ENCODE assay signal across 14 cellular contexts in genomic region chr7:127337581-127337980, GRCh38. TPM values are rescaled to one million over a fixed set of nuclear protein-coding genes. Genes with fewer than 3 reads are reported as not detected.
DNase-seq lines count a peak whose midpoint lies in the region; ATAC-seq and TF ChIP-seq lines count a peak whose summit lies in the region.
"Had no signal": no experiment of that assay in that cellular context is flagged by ENCODE, and none has a peak within 500 bp of the region (broad histone marks: within the 10 kb centered on the region; RNA-seq: fewer than 3 reads in every experiment).

No MANE protein-coding gene starts in this region.

- no peaks in the 10 kb centered on the region for H3K36me3 ChIP-seq in colonic mucosa
- no peaks in the 10 kb centered on the region for H3K36me3 ChIP-seq in left ventricle myocardium inferior
- H3K36me3 ChIP-seq in mucosa of descending colon (ENCODE audit: low read depth) = no peaks in the 10 kb centered on the region
- H3K36me3 ChIP-seq: BLaER1 treated with 17β-estradiol and CSF1 and Interleukin-3, amounts not matched to agents 10 nM and 100 nM had no signal

- H3K27me3 Mint-ChIP-seq in activated CD4-positive, alpha-beta T cell treated with anti-CD3 and anti-CD28 coated beads for 36 hours = peaks cover 20% of the 10 kb centered on the region

- H3K4me3 ChIP-seq in colonic mucosa (no peak overlapping the region), left ventricle myocardium inferior (no peak overlapping the region), mucosa of descending colon (no peak overlapping the region)
- H3K4me3 ChIP-seq: BLaER1 treated with 17β-estradiol and CSF1 and Interleukin-3, amounts not matched to agents 10 nM and 100 nM; GM23338 had no signal

- no peaks in the 10 kb centered on the region for H3K4me1 ChIP-seq in colonic mucosa
- H3K4me1 ChIP-seq in left ventricle myocardium inferior = peaks cover 14% of the 10 kb centered on the region
- no peaks in the 10 kb centered on the region for H3K4me1 ChIP-seq in mucosa of descending colon (ENCODE audit: low read depth)
- H3K4me1 ChIP-seq: BLaER1 treated with 17β-estradiol and CSF1 and Interleukin-3, amounts not matched to agents 10 nM and 100 nM had no signal

- H3K9me3 ChIP-seq in colonic mucosa = no peaks in the 10 kb centered on the region
- H3K9me3 ChIP-seq in left ventricle myocardium inferior (replicated peaks) = peaks cover 2% of the 10 kb centered on the region
- no peaks in the 10 kb centered on the region for H3K9me3 ChIP-seq in mucosa of descending colon

- CTCF ChIA-PET in activated CD4-positive, alpha-beta T cell treated with anti-CD3 and anti-CD28 coated beads for 36 hours (lab: Charles Lee) = interaction anchor here (1.0 kb wide), 1 partner anchor 22 kb away, joined by 3 read pairs; no protein-coding TSS in a partner anchor

- ATAC-seq in mucosa of descending colon = peak; percentile 97
- ATAC-seq in activated CD4-positive, alpha-beta T cell treated with anti-CD3 and anti-CD28 coated beads for 36 hours = no peak
- ATAC-seq: GM23338 had no signal

- POLR2A ChIA-PET in activated CD4-positive, alpha-beta T cell treated with anti-CD3 and anti-CD28 coated beads for 36 hours (lab: Charles Lee) = no interaction called here

- intact Hi-C loops in colonic mucosa (cut with DNase I) (no loop called here), left ventricle myocardium inferior (cut with micrococcal nuclease) (no loop called here), mucosa of descending colon (cut with DNase I, micrococcal nuclease) (no loop called here)
- intact Hi-C loops in activated CD4-positive, alpha-beta T cell treated with anti-CD3 and anti-CD28 coated beads for 36 hours (cut with DNase I, micrococcal nuclease) = no loop called here

- no peak overlapping the region for H3K4me3 Mint-ChIP-seq in activated CD4-positive, alpha-beta T cell treated with anti-CD3 and anti-CD28 coated beads for 36 hours
- H3K4me3 Mint-ChIP-seq: B cell; CD4-positive, CD25-positive, alpha-beta regulatory T cell; GM23338 had no signal

- no peaks in the 10 kb centered on the region for H3K4me1 Mint-ChIP-seq in activated CD4-positive, alpha-beta T cell treated with anti-CD3 and anti-CD28 coated beads for 36 hours
- H3K4me1 Mint-ChIP-seq: B cell; CD4-positive, CD25-positive, alpha-beta regulatory T cell; GM23338 had no signal

- H3K27me3 ChIP-seq in colonic mucosa (no peaks in the 10 kb centered on the region), left ventricle myocardium inferior (ENCODE audit: low read depth) (no peaks in the 10 kb centered on the region)
- H3K27me3 ChIP-seq: BLaER1 treated with 17β-estradiol and CSF1 and Interleukin-3, amounts not matched to agents 10 nM and 100 nM had no signal

- H3K9ac ChIP-seq in colonic mucosa (ENCODE audit: low read depth in 2 of 2, low read length in 2 of 2) = no peak overlapping the region
- H3K9ac ChIP-seq: BLaER1 treated with 17β-estradiol and CSF1 and Interleukin-3, amounts not matched to agents 10 nM and 100 nM had no signal

- H3K27ac ChIP-seq in colonic mucosa (no peak overlapping the region), left ventricle myocardium inferior (replicated peaks) (peak overlapping the region; percentile 40)
- H3K27ac ChIP-seq: BLaER1 treated with 17β-estradiol and CSF1 and Interleukin-3, amounts not matched to agents 10 nM and 100 nM had no signal

- no peaks in the 10 kb centered on the region for H3K36me3 Mint-ChIP-seq in activated CD4-positive, alpha-beta T cell treated with anti-CD3 and anti-CD28 coated beads for 36 hours (ENCODE audit: low read depth)
- H3K36me3 Mint-ChIP-seq: CD4-positive, CD25-positive, alpha-beta regulatory T cell had no signal

- peak; percentile 36 for DNase-seq in LoVo (ENCODE audit: low spot score)
- peak; percentile 62 for DNase-seq in colonic mucosa
- DNase-seq in left ventricle myocardium inferior = peak; percentile 22
- peak; percentile 67 to 79 (median 76) for DNase-seq in mucosa of descending colon
- DNase-seq in activated CD4-positive, CD25-positive, alpha-beta regulatory T cell (lab: John Stamatoyannopoulos, UW) = no peak
- no peak for DNase-seq in activated CD4-positive, alpha-beta T cell treated with anti-CD3 and anti-CD28 coated beads for 36 hours
- no peak for DNase-seq in DMS153 (lab: John Stamatoyannopoulos, UW)
- DNase-seq: CD4-positive, CD25-positive, alpha-beta regulatory T cell; DMS79 treated with DMSO at 0.1 percent for 48 hours; GF-D8; HCEC 1CT had no signal

- no peak overlapping the region for H3K27ac Mint-ChIP-seq in activated CD4-positive, alpha-beta T cell treated with anti-CD3 and anti-CD28 coated beads for 36 hours
- H3K27ac Mint-ChIP-seq: B cell; CD4-positive, CD25-positive, alpha-beta regulatory T cell; GM23338 had no signal

- H3K9me3 Mint-ChIP-seq in activated CD4-positive, alpha-beta T cell treated with anti-CD3 and anti-CD28 coated beads for 36 hours (ENCODE audit: low read depth) = peaks cover 3% of the 10 kb centered on the region
- H3K9me3 Mint-ChIP-seq: GM23338 had no signal

- no peak for TF ChIP-seq CTCF in colonic mucosa (IDR thresholded peaks at IDR 0.05)
- no peak for TF ChIP-seq CTCF in left ventricle myocardium inferior (IDR thresholded peaks at IDR 0.05; ENCODE audit: borderline replicate concordance)
- TF ChIP-seq CTCF in mucosa of descending colon (IDR thresholded peaks at IDR 0.05) = no peak

RNA-seq across cellular contexts. Expression of gene ZNF800, which starts 54.9 kb away (rescaled TPM):
- 10 to 100 TPM; 27.0 to 32.4 TPM for total RNA-seq in colonic mucosa
- 17.3 TPM for total RNA-seq in left ventricle myocardium inferior
- 10 to 100 TPM; 26.9 to 38.7 (median 35.6) TPM for total RNA-seq in mucosa of descending colon
- total RNA-seq in activated CD4-positive, alpha-beta T cell treated with anti-CD3 and anti-CD28 coated beads for 36 hours = 10 to 100 TPM; 27.5 to 34.7 TPM

Comparison
In these comparisons a context has a peak if more than half of its experiments do, and no peak if none do; other contexts are left out.
1. DNase-seq: peak in LoVo (single experiment), colonic mucosa (single experiment), left ventricle myocardium inferior (single experiment) and mucosa of descending colon (3 of 3); none in activated CD4-positive, CD25-positive, alpha-beta regulatory T cell (0 of 4), activated CD4-positive, alpha-beta T cell treated with anti-CD3 and anti-CD28 coated beads for 36 hours (single experiment) and DMS153 (single experiment).